Comparison of ENCODE assay signal across 8 cellular contexts in the genomic region with DNA sequence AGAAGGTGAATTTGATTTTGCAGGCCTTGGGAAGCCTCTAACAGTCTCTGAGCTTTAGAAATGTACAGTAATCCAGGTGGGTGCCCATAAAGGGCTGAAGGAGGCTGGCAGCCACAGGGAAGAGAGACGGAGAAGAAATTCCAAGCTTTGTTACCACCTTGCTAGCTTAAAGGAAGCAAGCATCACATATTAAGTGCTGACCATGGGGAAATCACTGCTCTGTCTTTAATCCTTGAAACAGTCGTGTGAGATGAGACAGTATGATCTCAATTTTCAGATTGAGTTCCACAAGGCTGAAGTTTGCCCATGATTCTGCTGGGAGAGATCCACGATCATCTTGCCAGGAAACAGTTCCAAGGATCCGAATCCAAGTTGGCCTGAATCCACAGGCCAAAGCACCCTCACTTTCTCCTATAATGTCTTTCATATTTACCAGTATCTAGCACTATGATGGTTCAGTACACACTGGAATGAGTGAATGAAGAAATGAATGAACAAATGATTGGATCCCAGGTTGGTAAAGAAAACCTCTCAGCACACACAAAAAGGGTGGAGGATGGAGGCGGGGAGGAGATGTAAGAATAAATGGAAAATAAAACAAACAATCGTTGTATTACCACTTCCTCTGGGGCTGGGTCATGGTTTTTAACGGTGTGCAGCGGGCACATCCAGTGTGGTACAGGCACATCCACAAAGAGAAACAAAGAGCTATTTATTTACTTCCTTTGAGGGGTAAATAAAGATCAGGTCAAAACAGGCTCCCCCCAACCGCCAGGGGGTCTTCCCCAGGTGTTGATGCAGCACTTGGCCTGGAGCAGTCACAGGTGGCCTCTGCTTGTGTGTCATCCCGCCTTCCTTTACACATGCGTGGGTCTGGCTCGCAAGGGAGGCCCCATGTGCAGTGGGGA. TPM values are rescaled to one million over a fixed set of nuclear protein-coding genes. Genes with fewer than 3 reads are reported as not detected.
DNase-seq lines count a peak whose midpoint lies in the region; ATAC-seq and TF ChIP-seq lines count a peak whose summit lies in the region.

No MANE protein-coding gene starts in this region.

- peak in 3 of 4 experiments; percentile 42 to 53 (median 48) for DNase-seq in activated CD4-positive, CD25-positive, alpha-beta regulatory T cell (lab: John Stamatoyannopoulos, UW)
- peak; percentile 54 to 60 (median 60) for DNase-seq in effector memory CD8-positive, alpha-beta T cell
- DNase-seq in stimulated activated effector memory CD8-positive, alpha-beta T cell treated with anti-CD3 and anti-CD28 coated beads, Interleukin-12 subunit alpha, Interleukin-12 subunit beta, amount 100 ng/mL, for 72 hours (ENCODE audit: low spot score in 2 of 2): peak in 1 of 2 donors; percentile 78
- no peak for DNase-seq in lower leg skin (ENCODE audit: low spot score in 2 of 2)
- DNase-seq in NK-92 treated with Interleukin-12 subunit alpha and Interleukin-12 subunit beta, amount 100 ng/mL, for 24 hours (lab: John Stamatoyannopoulos, UW): no peak
- no peak for DNase-seq in NCI-H2196 treated with DMSO at 0.1 percent for 48 hours (lab: John Stamatoyannopoulos, UW; ENCODE audit: unreplicated experiment)
- no peak for DNase-seq in ecto neural progenitor cell (ENCODE audit: low spot score)

- no peak for TF ChIP-seq POLR2A in lower leg skin (IDR thresholded peaks at IDR 0.05)

- H3K4me1 Mint-ChIP-seq in effector memory CD8-positive, alpha-beta T cell (ENCODE audit: low read depth in 2 of 2): peaks cover 67 to 69% of the 10 kb centered on the region in 2 donors
- H3K4me1 Mint-ChIP-seq in stimulated activated effector memory CD8-positive, alpha-beta T cell treated with anti-CD3 and anti-CD28 coated beads, Interleukin-12 subunit alpha, Interleukin-12 subunit beta, amount 100 ng/mL, for 72 hours: peaks cover 75% of the 10 kb centered on the region

- no peak for TF ChIP-seq CTCF in lower leg skin (IDR thresholded peaks at IDR 0.05)

- H3K36me3 Mint-ChIP-seq in effector memory CD8-positive, alpha-beta T cell (ENCODE audit: insufficient read depth): peaks cover 40% of the 10 kb centered on the region
- peaks cover 14% of the 10 kb centered on the region for H3K36me3 Mint-ChIP-seq in stimulated activated effector memory CD8-positive, alpha-beta T cell treated with anti-CD3 and anti-CD28 coated beads, Interleukin-12 subunit alpha, Interleukin-12 subunit beta, amount 100 ng/mL, for 72 hours

- WGBS in lower leg skin, 2 donors: 44 to 56% methylated on average over 12 of the region's 12 CpGs

- H3K9me3 Mint-ChIP-seq in effector memory CD8-positive, alpha-beta T cell: no peaks in the 10 kb centered on the region
- H3K9me3 Mint-ChIP-seq in stimulated activated effector memory CD8-positive, alpha-beta T cell treated with anti-CD3 and anti-CD28 coated beads, Interleukin-12 subunit alpha, Interleukin-12 subunit beta, amount 100 ng/mL, for 72 hours: no peaks in the 10 kb centered on the region

- peak overlapping the region; percentile 92 to 93 for H3K27ac Mint-ChIP-seq in effector memory CD8-positive, alpha-beta T cell
- peak overlapping the region; percentile 97 for H3K27ac Mint-ChIP-seq in stimulated activated effector memory CD8-positive, alpha-beta T cell treated with anti-CD3 and anti-CD28 coated beads, Interleukin-12 subunit alpha, Interleukin-12 subunit beta, amount 100 ng/mL, for 72 hours

- ATAC-seq in GM21528 (IDR thresholded peaks at IDR 0.05; ENCODE audit: low FRiP score, unreplicated experiment): peak; percentile 42
- peak; percentile 91 for ATAC-seq in effector memory CD8-positive, alpha-beta T cell (replicated peaks)
- peak; percentile 86 for ATAC-seq in stimulated activated effector memory CD8-positive, alpha-beta T cell treated with anti-CD3 and anti-CD28 coated beads, Interleukin-12 subunit alpha, Interleukin-12 subunit beta, amount 100 ng/mL, for 72 hours

- H3K4me3 ChIP-seq in lower leg skin (ENCODE audit: low read depth, poor library complexity, severe bottlenecking): no peak overlapping the region

- no peaks in the 10 kb centered on the region for H3K27me3 Mint-ChIP-seq in effector memory CD8-positive, alpha-beta T cell

- H3K4me3 Mint-ChIP-seq in effector memory CD8-positive, alpha-beta T cell: peak overlapping the region; percentile 74 to 76
- peak overlapping the region; percentile 77 for H3K4me3 Mint-ChIP-seq in stimulated activated effector memory CD8-positive, alpha-beta T cell treated with anti-CD3 and anti-CD28 coated beads, Interleukin-12 subunit alpha, Interleukin-12 subunit beta, amount 100 ng/mL, for 72 hours

- intact Hi-C loops in lower leg skin (cut with DNase I; ENCODE audit: low total_unique reads): no loop called here

RNA-seq across cellular contexts. Expression of gene TAF8, which starts 28.2 kb away (rescaled TPM):
- 10 to 100 TPM; 15.8 to 24.0 (median 18.9) TPM for total RNA-seq in lower leg skin

Comparison
In these comparisons a context has a peak if more than half of its experiments do, and no peak if none do; other contexts are left out.
1. DNase-seq: peak in activated CD4-positive, CD25-positive, alpha-beta regulatory T cell (3 of 4) and effector memory CD8-positive, alpha-beta T cell (3 of 3); none in lower leg skin (0 of 2), NK-92 treated with Interleukin-12 subunit alpha and Interleukin-12 subunit beta, amount 100 ng/mL, for 24 hours (single experiment), NCI-H2196 treated with DMSO at 0.1 percent for 48 hours (single experiment) and ecto neural progenitor cell (single experiment).
2. Peak in every context shown above with its lines, with median percentiles within 50 percentile points of each other: ATAC-seq.